In genomic region chr11:65613091-65613928, GRCh38 we compare ENCODE assay signal across 6 cellular contexts. TPM values are rescaled to one million over a fixed set of nuclear protein-coding genes. Genes with fewer than 3 reads are reported as not detected.
DNase-seq lines count a peak whose midpoint lies in the region; ATAC-seq, FAIRE-seq and TF ChIP-seq lines count a peak whose summit lies in the region.

No MANE protein-coding gene starts in this region.

- peaks cover 33% of the 10 kb centered on the region for H3K36me3 Mint-ChIP-seq in activated CD8-positive, alpha-beta T cell treated with anti-CD3 and anti-CD28 coated beads for 36 hours (ENCODE audit: low read depth)

- H3K27ac Mint-ChIP-seq in activated CD8-positive, alpha-beta T cell treated with anti-CD3 and anti-CD28 coated beads for 36 hours, result peak overlapping the region; percentile 78

- FAIRE-seq in HepG2 (lab: Jason Lieb, UNC), result no peak

- TF ChIP-seq RAD21 in HepG2 (CRISPR knock-in tag; IDR thresholded peaks at IDR 0.05), result no peak

- intact Hi-C loops in activated CD8-positive, alpha-beta T cell treated with anti-CD3 and anti-CD28 coated beads for 36 hours (cut with micrococcal nuclease), result no loop called here
- intact Hi-C loops in HepG2 (cut with micrococcal nuclease; ENCODE audit: unreplicated experiment), result no loop called here

- H3K4me1 ChIP-seq in HepG2 (ENCODE audit: insufficient read depth, low read length), result peaks cover 51% of the 10 kb centered on the region

- DNase-seq in GM12864 (ENCODE audit: low read depth) (no peak), HepG2 (ENCODE audit: low spot score) (no peak)
- DNase-seq in activated CD8-positive, alpha-beta T cell treated with anti-CD3 and anti-CD28 coated beads for 36 hours, result no peak

- no peaks in the 10 kb centered on the region for H3K27me3 Mint-ChIP-seq in activated CD8-positive, alpha-beta T cell treated with anti-CD3 and anti-CD28 coated beads for 36 hours

- ATAC-seq in activated CD8-positive, alpha-beta T cell treated with anti-CD3 and anti-CD28 coated beads for 36 hours, result no peak
- ATAC-seq in HepG2 (no peak; the same call in 2 of the 3 replicates), HG02678 (IDR thresholded peaks at IDR 0.05; ENCODE audit: unreplicated experiment) (no peak), GM21723 (IDR thresholded peaks at IDR 0.05; ENCODE audit: unreplicated experiment) (no peak), GM18502 (IDR thresholded peaks at IDR 0.05; ENCODE audit: poor library complexity, unreplicated experiment) (no peak)

- peaks cover 10 to 38% of the 10 kb centered on the region in 2 experiments; a peak in 4 of 5 replicates for H3K36me3 ChIP-seq in HepG2 (replicated peaks in 1 of 2; ENCODE audit: control insufficient read depth in 1 of 2, insufficient read depth in 2 of 2, low read length in 2 of 2)

- H3K4me3 Mint-ChIP-seq in activated CD8-positive, alpha-beta T cell treated with anti-CD3 and anti-CD28 coated beads for 36 hours, result peak overlapping the region; percentile 93

- TF ChIP-seq CTCF in GM12864 (IDR thresholded peaks at IDR 0.05; ENCODE audit: low read depth, low read length, missing control alignments), result no peak
- no peak for TF ChIP-seq CTCF in activated CD8-positive, alpha-beta T cell treated with anti-CD3 and anti-CD28 coated beads for 36 hours (IDR thresholded peaks at IDR 0.05)
- TF ChIP-seq CTCF in HepG2 (CRISPR knock-in tag; IDR thresholded peaks at IDR 0.05), result no peak

- H2AFZ ChIP-seq in HepG2 (ENCODE audit: low read length), result no peak overlapping the region

- no peaks in the 10 kb centered on the region for H3K9me3 ChIP-seq in HepG2 (ENCODE audit: low read length)

- H3K9ac ChIP-seq in HepG2 (ENCODE audit: insufficient read depth, low read depth, low read length), result peak overlapping the region; percentile 95

- peaks cover 53% of the 10 kb centered on the region for H3K4me1 Mint-ChIP-seq in activated CD8-positive, alpha-beta T cell treated with anti-CD3 and anti-CD28 coated beads for 36 hours (ENCODE audit: low read depth)

- WGBS in HepG2 (ENCODE audit: low lambda C conversion rate), result 0% methylated on average over 5 of the region's 43 CpGs

- H3K4me3 ChIP-seq in GM12864 (ENCODE audit: low read depth, low read length) (peak overlapping the region; percentile 87), HepG2 (replicated peaks in 1 of 3; ENCODE audit: insufficient read depth in 1 of 3, low read depth in 2 of 3, low read length in 3 of 3) (peak overlapping the region; percentile 84 to 97 (median 94))

- CTCF ChIA-PET in activated CD8-positive, alpha-beta T cell treated with anti-CD3 and anti-CD28 coated beads for 36 hours (lab: Charles Lee), result interaction anchor here (1.3 to 6.0 kb wide), 6 partner anchors 12 to 42 kb away, joined by 3 to 47 read pairs (median 8); partner anchors contain the start of genes EHBP1L1, FAM89B, KCNK7 and ZNRD2
- CTCF ChIA-PET in HepG2 (lab: Yijun Ruan, JAX; ENCODE audit: low intra/inter-chr PET ratio, low total read pairs), result no interaction called here

- H3K79me2 ChIP-seq in HepG2 (ENCODE audit: insufficient read depth, low read length), result peaks cover 66% of the 10 kb centered on the region

- peak overlapping the region; percentile 90 for H3K27ac ChIP-seq in HepG2 (ENCODE audit: extremely low read length, insufficient read depth, low read length)

- peaks cover 23% of the 10 kb centered on the region; the same call in 1 of the 2 replicates for H4K20me1 ChIP-seq in HepG2 (ENCODE audit: insufficient read depth, low read length)

- H3K9me3 Mint-ChIP-seq in activated CD8-positive, alpha-beta T cell treated with anti-CD3 and anti-CD28 coated beads for 36 hours, result no peaks in the 10 kb centered on the region

- BruUV-seq in HepG2 (replicated peaks; lab: Mats Ljungman, UMichigan), result no TSS peak

- H3K4me2 ChIP-seq in HepG2 (ENCODE audit: low read depth, low read length), result peak overlapping the region; percentile 96

- no peaks in the 10 kb centered on the region; a peak in 1 of 5 replicates for H3K27me3 ChIP-seq in HepG2 (ENCODE audit: control insufficient read depth in 1 of 2, insufficient read depth in 2 of 2, low read length in 2 of 2)

- no peak for TF ChIP-seq EP300 in HepG2 (IDR thresholded peaks at IDR 0.05; ENCODE audit: low read depth in 2 of 2, low read length in 2 of 2)
- TF ChIP-seq EP300 in HepG2 (CRISPR knock-in tag; IDR thresholded peaks at IDR 0.05; ENCODE audit: borderline replicate concordance), result no peak

- in situ Hi-C loops in HepG2 (cut with HindIII; ENCODE audit: extremely low pct_ligation_motif_present, low pct_unique_long_range_greater_than_20kb), result loop anchor here (5.0 kb wide), 1 partner anchor 36 kb away; the partner anchor contains the start of gene EHBP1L1

- no peak for TF ChIP-seq POLR2A in HepG2 (IDR thresholded peaks at IDR 0.05; ENCODE audit: insufficient read depth in 1 of 2, low read depth in 2 of 2, low read length in 2 of 2)

- POLR2A ChIA-PET in activated CD8-positive, alpha-beta T cell treated with anti-CD3 and anti-CD28 coated beads for 36 hours (lab: Charles Lee), result interaction anchor here (1.2 to 5.2 kb wide), 10 partner anchors 19 to 115 kb away, joined by 3 to 30 read pairs (median 6); partner anchors contain the start of genes EHBP1L1, KCNK7, MALAT1 and SIPA1
- POLR2A ChIA-PET in HepG2 (lab: Yijun Ruan, JAX), result interaction anchor here (0.6 to 4.3 kb wide), 11 partner anchors 11 to 194 kb away, joined by 3 to 48 read pairs (median 4); partner anchors contain the start of genes KAT5, SIPA1 and ZNRD2

RNA-seq across cellular contexts. Expression of gene MAP3K11, which starts 0.7 kb away (rescaled TPM):
- 10 to 100 TPM; 40.3 to 45.6 TPM for total RNA-seq in activated CD8-positive, alpha-beta T cell treated with anti-CD3 and anti-CD28 coated beads for 36 hours
- total RNA-seq in HepG2 (2016; rRNA removed; fragmentation: Illumina TruSeq; extraction: Trizol), result 35.6 and 51.5 TPM in 2 replicates
- 9.8 and 11.0 TPM in 2 replicates for total RNA-seq in HepG2 (2016; cell fraction: cytosol; rRNA removed; fragmentation: Illumina TruSeq; extraction: Trizol; ENCODE audit: low read depth)
- 28.4 and 51.3 TPM in 2 replicates for total RNA-seq in HepG2 (2016; cell fraction: insoluble cytoplasmic fraction; rRNA removed; fragmentation: Illumina TruSeq; extraction: Trizol)
- total RNA-seq in HepG2 (2016; cell fraction: membrane; rRNA removed; fragmentation: Illumina TruSeq; extraction: Trizol), result 23.9 and 24.4 TPM in 2 replicates
- total RNA-seq in HepG2 (2016; cell fraction: nucleus; rRNA removed; fragmentation: Illumina TruSeq; extraction: Trizol), result 38.3 and 44.6 TPM in 2 replicates
- 35.9 and 54.6 TPM in 2 replicates for polyA plus RNA-seq in HepG2 (2011; rRNA removed)
- polyA plus RNA-seq in HepG2 (2011; cell fraction: cytosol; rRNA removed), result 29.9 and 43.3 TPM in 2 replicates
- 105 and 109 TPM in 2 replicates for polyA plus RNA-seq in HepG2 (2011; cell fraction: nucleus; rRNA removed)
- 41.6 and 47.6 TPM in 2 replicates for polyA plus RNA-seq in HepG2 (2012)
- 10.0 and 10.8 TPM in 2 replicates for polyA plus RNA-seq in HepG2 (2016; cell fraction: cytosol; fragmentation: Illumina TruSeq; extraction: Trizol; ENCODE audit: low read depth)
- polyA plus RNA-seq in HepG2 (2016; cell fraction: insoluble cytoplasmic fraction; fragmentation: Illumina TruSeq; extraction: Trizol; ENCODE audit: low read depth), result 43.2 and 55.5 TPM in 2 replicates
- 24.5 and 29.1 TPM in 2 replicates for polyA plus RNA-seq in HepG2 (2016; cell fraction: membrane; fragmentation: Illumina TruSeq; extraction: Trizol; ENCODE audit: low read depth)
- 98.1 and 107 TPM in 2 replicates for polyA plus RNA-seq in HepG2 (2016; cell fraction: nucleus; fragmentation: Illumina TruSeq; extraction: Trizol; ENCODE audit: insufficient read depth, low read depth)
- polyA minus RNA-seq in HepG2 (2011; rRNA and poly(A)+ RNA removed; ENCODE audit: low replicate concordance), result 59.8 and 117 TPM in 2 replicates
- polyA minus RNA-seq in HepG2 (2011; cell fraction: cytosol; rRNA and poly(A)+ RNA removed), result 35.9 and 41.2 TPM in 2 replicates
- 61.7 and 76.1 TPM in 2 replicates for polyA minus RNA-seq in HepG2 (2011; cell fraction: nucleus; rRNA and poly(A)+ RNA removed)

RNA-seq across cellular contexts. Expression of gene PCNX3, which starts 2.3 kb away (rescaled TPM):
- 10 to 100 TPM; 34.3 to 34.4 TPM for total RNA-seq in activated CD8-positive, alpha-beta T cell treated with anti-CD3 and anti-CD28 coated beads for 36 hours
- total RNA-seq in HepG2 (2016; rRNA removed; fragmentation: Illumina TruSeq; extraction: Trizol), result 14.5 and 23.0 TPM in 2 replicates
- 8.5 and 8.7 TPM in 2 replicates for total RNA-seq in HepG2 (2016; cell fraction: cytosol; rRNA removed; fragmentation: Illumina TruSeq; extraction: Trizol; ENCODE audit: low read depth)
- total RNA-seq in HepG2 (2016; cell fraction: insoluble cytoplasmic fraction; rRNA removed; fragmentation: Illumina TruSeq; extraction: Trizol), result 12.2 and 22.7 TPM in 2 replicates
- total RNA-seq in HepG2 (2016; cell fraction: membrane; rRNA removed; fragmentation: Illumina TruSeq; extraction: Trizol), result 9.3 and 9.7 TPM in 2 replicates
- 26.0 and 33.8 TPM in 2 replicates for total RNA-seq in HepG2 (2016; cell fraction: nucleus; rRNA removed; fragmentation: Illumina TruSeq; extraction: Trizol)
- polyA plus RNA-seq in HepG2 (2011; rRNA removed), result 16.2 and 23.1 TPM in 2 replicates
- polyA plus RNA-seq in HepG2 (2011; cell fraction: cytosol; rRNA removed), result 12.7 and 17.1 TPM in 2 replicates
- 99.5 and 123 TPM in 2 replicates for polyA plus RNA-seq in HepG2 (2011; cell fraction: nucleus; rRNA removed)
- 14.4 and 24.5 TPM in 2 replicates for polyA plus RNA-seq in HepG2 (2012)
- 4.3 and 4.9 TPM in 2 replicates for polyA plus RNA-seq in HepG2 (2016; cell fraction: cytosol; fragmentation: Illumina TruSeq; extraction: Trizol; ENCODE audit: low read depth)
- 14.3 and 21.7 TPM in 2 replicates for polyA plus RNA-seq in HepG2 (2016; cell fraction: insoluble cytoplasmic fraction; fragmentation: Illumina TruSeq; extraction: Trizol; ENCODE audit: low read depth)
- polyA plus RNA-seq in HepG2 (2016; cell fraction: membrane; fragmentation: Illumina TruSeq; extraction: Trizol; ENCODE audit: low read depth), result 5.8 and 6.9 TPM in 2 replicates
- polyA plus RNA-seq in HepG2 (2016; cell fraction: nucleus; fragmentation: Illumina TruSeq; extraction: Trizol; ENCODE audit: insufficient read depth, low read depth), result 68.2 and 73.5 TPM in 2 replicates
- 35.6 and 67.6 TPM in 2 replicates for polyA minus RNA-seq in HepG2 (2011; rRNA and poly(A)+ RNA removed; ENCODE audit: low replicate concordance)
- polyA minus RNA-seq in HepG2 (2011; cell fraction: cytosol; rRNA and poly(A)+ RNA removed), result 23.3 and 27.8 TPM in 2 replicates
- 32.3 and 32.8 TPM in 2 replicates for polyA minus RNA-seq in HepG2 (2011; cell fraction: nucleus; rRNA and poly(A)+ RNA removed)

RNA-seq across cellular contexts. Expression of gene KCNK7, which starts 17.7 kb away (rescaled TPM):
- under 1 TPM in 1 of 2 experiments, not detected in 1; 0.77 TPM for total RNA-seq in activated CD8-positive, alpha-beta T cell treated with anti-CD3 and anti-CD28 coated beads for 36 hours
- total RNA-seq in HepG2 (2016; rRNA removed; fragmentation: Illumina TruSeq; extraction: Trizol), result not detected in 2 replicates
- not detected in 2 replicates for total RNA-seq in HepG2 (2016; cell fraction: cytosol; rRNA removed; fragmentation: Illumina TruSeq; extraction: Trizol; ENCODE audit: low read depth)
- not detected in 2 replicates for total RNA-seq in HepG2 (2016; cell fraction: insoluble cytoplasmic fraction; rRNA removed; fragmentation: Illumina TruSeq; extraction: Trizol)
- not detected in 2 replicates for total RNA-seq in HepG2 (2016; cell fraction: membrane; rRNA removed; fragmentation: Illumina TruSeq; extraction: Trizol)
- total RNA-seq in HepG2 (2016; cell fraction: nucleus; rRNA removed; fragmentation: Illumina TruSeq; extraction: Trizol), result 1.2 TPM in 1 of 2 replicates, not detected in the other
- 0.11 and 0.14 TPM in 2 replicates for polyA plus RNA-seq in HepG2 (2011; rRNA removed)
- polyA plus RNA-seq in HepG2 (2011; cell fraction: cytosol; rRNA removed), result 0.04 TPM in 1 of 2 replicates, not detected in the other
- polyA plus RNA-seq in HepG2 (2011; cell fraction: nucleus; rRNA removed), result 0.69 and 0.97 TPM in 2 replicates
- 0.28 TPM in 1 of 2 replicates, not detected in the other for polyA plus RNA-seq in HepG2 (2012)
- polyA plus RNA-seq in HepG2 (2016; cell fraction: cytosol; fragmentation: Illumina TruSeq; extraction: Trizol; ENCODE audit: low read depth), result not detected in 2 replicates
- polyA plus RNA-seq in HepG2 (2016; cell fraction: insoluble cytoplasmic fraction; fragmentation: Illumina TruSeq; extraction: Trizol; ENCODE audit: low read depth), result not detected in 2 replicates
- polyA plus RNA-seq in HepG2 (2016; cell fraction: membrane; fragmentation: Illumina TruSeq; extraction: Trizol; ENCODE audit: low read depth), result not detected in 2 replicates
- polyA plus RNA-seq in HepG2 (2016; cell fraction: nucleus; fragmentation: Illumina TruSeq; extraction: Trizol; ENCODE audit: insufficient read depth, low read depth), result 0.38 and 0.77 TPM in 2 replicates
- 0.33 and 0.90 TPM in 2 replicates for polyA minus RNA-seq in HepG2 (2011; rRNA and poly(A)+ RNA removed; ENCODE audit: low replicate concordance)
- not detected in 2 replicates for polyA minus RNA-seq in HepG2 (2011; cell fraction: cytosol; rRNA and poly(A)+ RNA removed)
- polyA minus RNA-seq in HepG2 (2011; cell fraction: nucleus; rRNA and poly(A)+ RNA removed), result 0.75 and 1.2 TPM in 2 replicates

RNA-seq across cellular contexts. Expression of gene SIPA1, which starts 24.6 kb away (rescaled TPM):
- total RNA-seq in activated CD8-positive, alpha-beta T cell treated with anti-CD3 and anti-CD28 coated beads for 36 hours, result 100 to 1,000 TPM; 172 to 180 TPM
- 5.4 and 5.8 TPM in 2 replicates for total RNA-seq in HepG2 (2016; rRNA removed; fragmentation: Illumina TruSeq; extraction: Trizol)
- 2.4 and 2.5 TPM in 2 replicates for total RNA-seq in HepG2 (2016; cell fraction: cytosol; rRNA removed; fragmentation: Illumina TruSeq; extraction: Trizol; ENCODE audit: low read depth)
- 5.0 and 7.9 TPM in 2 replicates for total RNA-seq in HepG2 (2016; cell fraction: insoluble cytoplasmic fraction; rRNA removed; fragmentation: Illumina TruSeq; extraction: Trizol)
- total RNA-seq in HepG2 (2016; cell fraction: membrane; rRNA removed; fragmentation: Illumina TruSeq; extraction: Trizol), result 5.1 and 6.5 TPM in 2 replicates
- total RNA-seq in HepG2 (2016; cell fraction: nucleus; rRNA removed; fragmentation: Illumina TruSeq; extraction: Trizol), result 4.5 and 6.8 TPM in 2 replicates
- polyA plus RNA-seq in HepG2 (2011; rRNA removed), result 7.7 and 9.1 TPM in 2 replicates
- 4.1 and 8.2 TPM in 2 replicates for polyA plus RNA-seq in HepG2 (2011; cell fraction: cytosol; rRNA removed)
- 29.6 and 37.0 TPM in 2 replicates for polyA plus RNA-seq in HepG2 (2011; cell fraction: nucleus; rRNA removed)
- 4.6 and 5.8 TPM in 2 replicates for polyA plus RNA-seq in HepG2 (2012)
- 2.6 and 2.8 TPM in 2 replicates for polyA plus RNA-seq in HepG2 (2016; cell fraction: cytosol; fragmentation: Illumina TruSeq; extraction: Trizol; ENCODE audit: low read depth)
- 4.1 and 5.0 TPM in 2 replicates for polyA plus RNA-seq in HepG2 (2016; cell fraction: insoluble cytoplasmic fraction; fragmentation: Illumina TruSeq; extraction: Trizol; ENCODE audit: low read depth)
- polyA plus RNA-seq in HepG2 (2016; cell fraction: membrane; fragmentation: Illumina TruSeq; extraction: Trizol; ENCODE audit: low read depth), result 4.4 and 5.1 TPM in 2 replicates
- polyA plus RNA-seq in HepG2 (2016; cell fraction: nucleus; fragmentation: Illumina TruSeq; extraction: Trizol; ENCODE audit: insufficient read depth, low read depth), result 10.2 and 11.1 TPM in 2 replicates
- 33.6 and 36.0 TPM in 2 replicates for polyA minus RNA-seq in HepG2 (2011; rRNA and poly(A)+ RNA removed; ENCODE audit: low replicate concordance)
- 9.0 and 11.6 TPM in 2 replicates for polyA minus RNA-seq in HepG2 (2011; cell fraction: cytosol; rRNA and poly(A)+ RNA removed)
- 6.8 and 10.8 TPM in 2 replicates for polyA minus RNA-seq in HepG2 (2011; cell fraction: nucleus; rRNA and poly(A)+ RNA removed)

RNA-seq across cellular contexts. Expression of gene EHBP1L1, which starts 37.5 kb away (rescaled TPM):
- total RNA-seq in activated CD8-positive, alpha-beta T cell treated with anti-CD3 and anti-CD28 coated beads for 36 hours, result 10 to 100 TPM; 94.0 to 99.4 TPM
- 5.4 and 10.6 TPM in 2 replicates for total RNA-seq in HepG2 (2016; rRNA removed; fragmentation: Illumina TruSeq; extraction: Trizol)
- 2.5 and 2.6 TPM in 2 replicates for total RNA-seq in HepG2 (2016; cell fraction: cytosol; rRNA removed; fragmentation: Illumina TruSeq; extraction: Trizol; ENCODE audit: low read depth)
- 3.9 and 9.7 TPM in 2 replicates for total RNA-seq in HepG2 (2016; cell fraction: insoluble cytoplasmic fraction; rRNA removed; fragmentation: Illumina TruSeq; extraction: Trizol)
- total RNA-seq in HepG2 (2016; cell fraction: membrane; rRNA removed; fragmentation: Illumina TruSeq; extraction: Trizol), result 3.4 TPM in 2 replicates
- 7.8 and 8.4 TPM in 2 replicates for total RNA-seq in HepG2 (2016; cell fraction: nucleus; rRNA removed; fragmentation: Illumina TruSeq; extraction: Trizol)
- 8.3 and 14.4 TPM in 2 replicates for polyA plus RNA-seq in HepG2 (2011; rRNA removed)
- polyA plus RNA-seq in HepG2 (2011; cell fraction: cytosol; rRNA removed), result 7.1 and 10.0 TPM in 2 replicates
- polyA plus RNA-seq in HepG2 (2011; cell fraction: nucleus; rRNA removed), result 74.9 and 85.5 TPM in 2 replicates
- 9.8 and 10.7 TPM in 2 replicates for polyA plus RNA-seq in HepG2 (2012)
- 0.58 and 0.94 TPM in 2 replicates for polyA plus RNA-seq in HepG2 (2016; cell fraction: cytosol; fragmentation: Illumina TruSeq; extraction: Trizol; ENCODE audit: low read depth)
- 4.6 and 5.1 TPM in 2 replicates for polyA plus RNA-seq in HepG2 (2016; cell fraction: insoluble cytoplasmic fraction; fragmentation: Illumina TruSeq; extraction: Trizol; ENCODE audit: low read depth)
- 0.79 and 1.3 TPM in 2 replicates for polyA plus RNA-seq in HepG2 (2016; cell fraction: membrane; fragmentation: Illumina TruSeq; extraction: Trizol; ENCODE audit: low read depth)
- polyA plus RNA-seq in HepG2 (2016; cell fraction: nucleus; fragmentation: Illumina TruSeq; extraction: Trizol; ENCODE audit: insufficient read depth, low read depth), result 27.0 and 30.2 TPM in 2 replicates
- 23.3 and 45.1 TPM in 2 replicates for polyA minus RNA-seq in HepG2 (2011; rRNA and poly(A)+ RNA removed; ENCODE audit: low replicate concordance)
- polyA minus RNA-seq in HepG2 (2011; cell fraction: cytosol; rRNA and poly(A)+ RNA removed), result 7.6 and 13.2 TPM in 2 replicates
- 6.4 and 11.8 TPM in 2 replicates for polyA minus RNA-seq in HepG2 (2011; cell fraction: nucleus; rRNA and poly(A)+ RNA removed)
